15 cellular contexts compared by ENCODE assay signal in genomic region chr18:32735781-32736180, GRCh38. TPM values are rescaled to one million over a fixed set of nuclear protein-coding genes. Genes with fewer than 3 reads are reported as not detected.
DNase-seq lines count a peak whose midpoint lies in the region; ATAC-seq lines count a peak whose summit lies in the region.
"Had no signal": no experiment of that assay in that cellular context is flagged by ENCODE, and none has a peak within 500 bp of the region (broad histone marks: within the 10 kb centered on the region; RNA-seq: fewer than 3 reads in every experiment).

No MANE protein-coding gene starts in this region.

- no peak for ATAC-seq in GM21360 (IDR thresholded peaks at IDR 0.05; ENCODE audit: unreplicated experiment)
- no peak for ATAC-seq in GM21529 (IDR thresholded peaks at IDR 0.05; ENCODE audit: unreplicated experiment)

- peak; percentile 40 for DNase-seq in Ammon's horn (ENCODE audit: low spot score)
- peak; percentile 57 for DNase-seq in LHCN-M2 (ENCODE audit: low read depth)
- DNase-seq in SW480 (ENCODE audit: low spot score), result peak; percentile 25
- DNase-seq in glomerular visceral epithelial cell (ENCODE audit: extremely low spot score), result peak; percentile 65
- no peak for DNase-seq in stimulated activated CD4-positive, alpha-beta T cell treated with anti-CD3 and anti-CD28 coated beads, Interleukin-15, amount 100 ng/mL, for 24 hours
- DNase-seq in activated CD4-positive, CD25-positive, alpha-beta regulatory T cell (lab: John Stamatoyannopoulos, UW), result no peak
- DNase-seq: activated naive CD8-positive, alpha-beta T cell treated with anti-CD3 and anti-CD28 coated beads, Interleukin-2, amount 10 ng/mL, durations not matched to agents 7 days and 5 days; BE2C; kidney; naive B cell; NCI-H774; stimulated activated CD4-positive, alpha-beta T cell treated with anti-CD3 and anti-CD28 coated beads, Interleukin-4, amount 100 ng/mL, for 24 hours; stimulated activated naive CD4-positive, alpha-beta T cell had no signal

RNA-seq across cellular contexts. Expression of gene KLHL14, which starts 37.0 kb away (rescaled TPM):
- not detected in 2 replicates for total RNA-seq in LHCN-M2 (2014; rRNA removed)
- polyA plus RNA-seq in LHCN-M2 (2012), result not detected
- total RNA-seq: activated naive CD8-positive, alpha-beta T cell treated with anti-CD3 and anti-CD28 coated beads, Interleukin-2, amount 10 ng/mL, durations not matched to agents 7 days and 5 days had no signal

Comparison
In these comparisons a context has a peak if more than half of its experiments do, and no peak if none do; other contexts are left out.
1. DNase-seq: peak in Ammon's horn (single experiment), LHCN-M2 (single experiment), SW480 (single experiment) and glomerular visceral epithelial cell (single experiment); none in stimulated activated CD4-positive, alpha-beta T cell treated with anti-CD3 and anti-CD28 coated beads, Interleukin-15, amount 100 ng/mL, for 24 hours (single experiment) and activated CD4-positive, CD25-positive, alpha-beta regulatory T cell (0 of 4).